In the genomic region with DNA sequence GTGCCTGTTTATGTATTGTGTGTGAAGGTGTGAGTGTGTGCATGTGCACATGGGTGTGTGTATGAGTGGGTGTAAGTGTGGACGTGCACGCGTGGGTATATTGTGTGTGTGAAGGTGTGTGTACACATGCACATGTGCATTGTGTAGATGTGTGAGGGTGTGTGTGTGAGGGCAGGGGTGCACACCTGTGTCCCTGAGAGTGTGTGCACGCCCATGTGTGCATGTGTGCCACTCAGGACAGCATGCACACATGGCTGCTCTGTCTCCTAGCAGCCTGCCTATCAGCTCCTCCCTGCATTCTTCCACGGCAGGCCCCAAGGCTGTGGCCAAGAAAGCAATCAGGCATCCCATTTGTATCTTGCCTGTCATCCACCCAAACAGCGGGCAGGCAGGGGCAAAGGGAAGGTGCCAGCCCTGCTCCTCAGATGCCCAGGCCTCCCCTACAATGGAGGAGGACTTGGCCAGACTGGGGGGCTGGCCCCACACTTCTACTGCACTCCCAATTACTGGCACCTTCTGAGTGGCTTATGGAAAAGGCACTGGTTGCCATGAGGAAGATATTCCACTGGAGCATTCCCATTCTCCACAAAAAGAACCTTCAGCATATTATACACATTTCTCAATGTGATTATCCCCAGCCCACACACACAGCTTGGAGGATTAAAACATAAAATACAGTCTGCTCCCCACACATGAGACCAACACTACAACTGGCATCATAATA, we compare ENCODE assay signal across 15 cellular contexts.
DNase-seq lines count a peak whose midpoint lies in the region; ATAC-seq, FAIRE-seq and TF ChIP-seq lines count a peak whose summit lies in the region.
"Had no signal": no experiment of that assay in that cellular context is flagged by ENCODE, and none has a peak within 500 bp of the region (broad histone marks: within the 10 kb centered on the region; RNA-seq: fewer than 3 reads in every experiment).

No MANE protein-coding gene starts in this region.

- intact Hi-C loops in HepG2 (cut with micrococcal nuclease; ENCODE audit: unreplicated experiment) (no loop called here), right lobe of liver (cut with DNase I) (no loop called here), esophagus muscularis mucosa (cut with DNase I) (no loop called here)

- H2AFZ ChIP-seq in HepG2 (ENCODE audit: low read length) (no peak overlapping the region), neural cell (ENCODE audit: low read depth, low read length) (peak overlapping the region; percentile 75)
- H2AFZ ChIP-seq: GM23248 had no signal

- TF ChIP-seq RAD21 in HepG2 (CRISPR knock-in tag; IDR thresholded peaks at IDR 0.05) (no peak), neural cell (conservative IDR thresholded peaks at IDR 0.05) (no peak)

- DNase-seq in HepG2 (ENCODE audit: low spot score) (no peak), right lobe of liver (no peak), esophagus muscularis mucosa (ENCODE audit: extremely low spot score) (peak; percentile 91)
- no peak for DNase-seq in activated CD4-positive, alpha-beta T cell treated with anti-CD3 and anti-CD28 coated beads for 48 hours
- DNase-seq: activated effector memory CD4-positive, alpha-beta T cell treated with anti-CD3 and anti-CD28 coated beads, Interleukin-2, amount 50 U/mL, for 16 hours; effector CD4-positive, alpha-beta T cell; foreskin melanocyte; NCI-H1048 had no signal

- in situ Hi-C loops in HepG2 (cut with HindIII; ENCODE audit: extremely low pct_ligation_motif_present, low pct_unique_long_range_greater_than_20kb) = no loop called here

- no peaks in the 10 kb centered on the region for H3K9me2 ChIP-seq in neural cell (ENCODE audit: insufficient read depth, low read length)

- FAIRE-seq in HepG2 (lab: Jason Lieb, UNC) = no peak

- WGBS in HepG2 (ENCODE audit: low lambda C conversion rate) = 57% methylated on average over 5 of the region's 6 CpGs
- WGBS in right lobe of liver (ENCODE audit: insufficient coverage, low coverage, low lambda C conversion rate, missing lambda C conversion rate) = 92% methylated on average over 3 of the region's 6 CpGs
- 83% methylated on average over 6 of the region's 6 CpGs for WGBS in esophagus muscularis mucosa

- no peaks in the 10 kb centered on the region for H3K79me2 ChIP-seq in HepG2 (ENCODE audit: insufficient read depth, low read length)
- H3K79me2 ChIP-seq in neural cell (replicated peaks; ENCODE audit: insufficient read depth, low read length) = no peaks in the 10 kb centered on the region

- H3K27me3 ChIP-seq in HepG2 (ENCODE audit: control insufficient read depth in 1 of 2, insufficient read depth in 2 of 2, low read length in 2 of 2) (peaks cover 0 to 8% of the 10 kb centered on the region in 2 experiments; a peak in 2 of 5 replicates), right lobe of liver (no peaks in the 10 kb centered on the region), esophagus muscularis mucosa (no peaks in the 10 kb centered on the region), neural cell (ENCODE audit: insufficient read depth, low read depth, low read length) (no peaks in the 10 kb centered on the region)
- H3K27me3 ChIP-seq: ascending aorta had no signal

- H3K4me3 ChIP-seq in HepG2 (replicated peaks in 1 of 3; ENCODE audit: insufficient read depth in 1 of 3, low read depth in 2 of 3, low read length in 3 of 3) (no peak overlapping the region), right lobe of liver (no peak overlapping the region), esophagus muscularis mucosa (peak overlapping the region in 1 of 4 donors; percentile 8), neural cell (ENCODE audit: low read length) (peak overlapping the region; percentile 22)
- H3K4me3 ChIP-seq: GM23248, SK-N-MC had no signal

- POLR2A ChIA-PET in HepG2 (lab: Yijun Ruan, JAX) = no interaction called here

- H3K9ac ChIP-seq in HepG2 (ENCODE audit: insufficient read depth, low read depth, low read length) (no peak overlapping the region), neural cell (ENCODE audit: low read length) (peak overlapping the region; percentile 73)
- H3K9ac ChIP-seq: GM23248 had no signal

- BruUV-seq in HepG2 (replicated peaks; lab: Mats Ljungman, UMichigan) = no TSS peak

- H4K20me1 ChIP-seq in HepG2 (ENCODE audit: insufficient read depth, low read length) = no peaks in the 10 kb centered on the region
- no peaks in the 10 kb centered on the region for H4K20me1 ChIP-seq in neural cell (ENCODE audit: insufficient read depth)

- TF ChIP-seq POLR2A in HepG2 (IDR thresholded peaks at IDR 0.05; ENCODE audit: insufficient read depth in 1 of 2, low read depth in 2 of 2, low read length in 2 of 2) (no peak), right lobe of liver (IDR thresholded peaks at IDR 0.05) (no peak), esophagus muscularis mucosa (IDR thresholded peaks at IDR 0.05; ENCODE audit: low read depth) (no peak)

- H3K4me1 ChIP-seq in HepG2 (ENCODE audit: insufficient read depth, low read length) = peaks cover 11% of the 10 kb centered on the region
- H3K4me1 ChIP-seq in right lobe of liver = no peaks in the 10 kb centered on the region
- peaks cover 8 to 79% (median 74%) of the 10 kb centered on the region in 4 donors for H3K4me1 ChIP-seq in esophagus muscularis mucosa

- H3K36me3 ChIP-seq in HepG2 (replicated peaks in 1 of 2; ENCODE audit: control insufficient read depth in 1 of 2, insufficient read depth in 2 of 2, low read length in 2 of 2) (no peaks in the 10 kb centered on the region), right lobe of liver (no peaks in the 10 kb centered on the region), esophagus muscularis mucosa (no peaks in the 10 kb centered on the region), neural cell (ENCODE audit: insufficient read depth, low read length) (no peaks in the 10 kb centered on the region)
- H3K36me3 ChIP-seq: ascending aorta had no signal

- ATAC-seq in HepG2 (no peak), right lobe of liver (no peak), GM19463 (IDR thresholded peaks at IDR 0.05; ENCODE audit: unreplicated experiment) (no peak), HG02571 (IDR thresholded peaks at IDR 0.05; ENCODE audit: unreplicated experiment) (no peak), GM18858 (IDR thresholded peaks at IDR 0.05; ENCODE audit: unreplicated experiment) (no peak)

- TF ChIP-seq CTCF in HepG2 (CRISPR knock-in tag; IDR thresholded peaks at IDR 0.05) (no peak), right lobe of liver (IDR thresholded peaks at IDR 0.05) (no peak), esophagus muscularis mucosa (IDR thresholded peaks at IDR 0.05) (no peak), neural cell (IDR thresholded peaks at IDR 0.05; ENCODE audit: poor library complexity, severe bottlenecking) (no peak)

- H3K4me2 ChIP-seq in HepG2 (ENCODE audit: low read depth, low read length) (no peak overlapping the region), neural cell (ENCODE audit: low read length) (no peak overlapping the region)

- H3K9me3 ChIP-seq in HepG2 (ENCODE audit: low read length) (no peaks in the 10 kb centered on the region), right lobe of liver (no peaks in the 10 kb centered on the region), esophagus muscularis mucosa (no peaks in the 10 kb centered on the region), neural cell (ENCODE audit: low read length) (no peaks in the 10 kb centered on the region)
- H3K9me3 ChIP-seq: ascending aorta had no signal

- CTCF ChIA-PET in HepG2 (lab: Yijun Ruan, JAX; ENCODE audit: low intra/inter-chr PET ratio, low total read pairs) = no interaction called here

- no peak overlapping the region for H3K27ac ChIP-seq in HepG2 (ENCODE audit: extremely low read length, insufficient read depth, low read length)
- H3K27ac ChIP-seq in right lobe of liver = no peak overlapping the region
- peak overlapping the region; percentile 82 to 91 (median 84) for H3K27ac ChIP-seq in esophagus muscularis mucosa (replicated peaks in 1 of 4)
- H3K27ac ChIP-seq in neural cell (ENCODE audit: low read length) = peak overlapping the region; percentile 96
- H3K27ac ChIP-seq: GM23248, SK-N-MC had no signal

- TF ChIP-seq EP300 in HepG2 (IDR thresholded peaks at IDR 0.05; ENCODE audit: low read depth in 2 of 2, low read length in 2 of 2) (no peak), HepG2 (CRISPR knock-in tag; IDR thresholded peaks at IDR 0.05; ENCODE audit: borderline replicate concordance) (no peak), esophagus muscularis mucosa (IDR thresholded peaks at IDR 0.05) (no peak), neural cell (conservative IDR thresholded peaks at IDR 0.05; ENCODE audit: poor library complexity, severe bottlenecking) (no peak)

- H3F3A ChIP-seq in neural cell (ENCODE audit: insufficient read depth, low read length, poor library complexity, severe bottlenecking) = peaks cover 7% of the 10 kb centered on the region

TF ChIP-seq in HepG2, 621 proteins besides CTCF, POLR2A, EP300 and RAD21 (continues in another document):
- 0 out of 2 replicates have a peak, but pooled peaks have one; percentile 14 for TF ChIP-seq SP1 (IDR thresholded peaks at IDR 0.05)
- no peak for TF ChIP-seq SP1 (CRISPR knock-in tag; IDR thresholded peaks at IDR 0.05)
- peak; percentile 69 for TF ChIP-seq PCBP2 (optimal IDR thresholded peaks at IDR 0.05; ENCODE audit: low read depth, low read length, poor library complexity, severe bottlenecking)
- TF ChIP-seq, protein P1, sequence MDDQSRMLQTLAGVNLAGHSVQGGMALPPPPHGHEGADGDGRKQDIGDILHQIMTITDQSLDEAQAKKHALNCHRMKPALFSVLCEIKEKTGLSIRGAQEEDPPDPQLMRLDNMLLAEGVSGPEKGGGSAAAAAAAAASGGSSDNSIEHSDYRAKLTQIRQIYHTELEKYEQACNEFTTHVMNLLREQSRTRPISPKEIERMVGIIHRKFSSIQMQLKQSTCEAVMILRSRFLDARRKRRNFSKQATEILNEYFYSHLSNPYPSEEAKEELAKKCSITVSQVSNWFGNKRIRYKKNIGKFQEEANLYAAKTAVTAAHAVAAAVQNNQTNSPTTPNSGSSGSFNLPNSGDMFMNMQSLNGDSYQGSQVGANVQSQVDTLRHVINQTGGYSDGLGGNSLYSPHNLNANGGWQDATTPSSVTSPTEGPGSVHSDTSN (CRISPR knock-in tag; IDR thresholded peaks at IDR 0.05; ENCODE audit: borderline replicate concordance) = no peak

TF ChIP-seq in neural cell, 6 proteins besides CTCF, POLR2A, EP300 and RAD21 (continues in another document):
- TF ChIP-seq SMC3 (conservative IDR thresholded peaks at IDR 0.05; ENCODE audit: poor library complexity) (no peak), MXI1 (conservative IDR thresholded peaks at IDR 0.05; ENCODE audit: poor library complexity, severe bottlenecking) (no peak), POLR2AphosphoS5 (IDR thresholded peaks at IDR 0.05) (no peak), TAF1 (IDR thresholded peaks at IDR 0.05; ENCODE audit: low read depth) (no peak)

Comparison
In these comparisons a context has a peak if more than half of its experiments do, and no peak if none do; other contexts are left out.
1. H3K27ac ChIP-seq: peak in esophagus muscularis mucosa (4 of 4) and neural cell (single experiment); none in HepG2 (single experiment) and right lobe of liver (0 of 3).